In the genomic region with DNA sequence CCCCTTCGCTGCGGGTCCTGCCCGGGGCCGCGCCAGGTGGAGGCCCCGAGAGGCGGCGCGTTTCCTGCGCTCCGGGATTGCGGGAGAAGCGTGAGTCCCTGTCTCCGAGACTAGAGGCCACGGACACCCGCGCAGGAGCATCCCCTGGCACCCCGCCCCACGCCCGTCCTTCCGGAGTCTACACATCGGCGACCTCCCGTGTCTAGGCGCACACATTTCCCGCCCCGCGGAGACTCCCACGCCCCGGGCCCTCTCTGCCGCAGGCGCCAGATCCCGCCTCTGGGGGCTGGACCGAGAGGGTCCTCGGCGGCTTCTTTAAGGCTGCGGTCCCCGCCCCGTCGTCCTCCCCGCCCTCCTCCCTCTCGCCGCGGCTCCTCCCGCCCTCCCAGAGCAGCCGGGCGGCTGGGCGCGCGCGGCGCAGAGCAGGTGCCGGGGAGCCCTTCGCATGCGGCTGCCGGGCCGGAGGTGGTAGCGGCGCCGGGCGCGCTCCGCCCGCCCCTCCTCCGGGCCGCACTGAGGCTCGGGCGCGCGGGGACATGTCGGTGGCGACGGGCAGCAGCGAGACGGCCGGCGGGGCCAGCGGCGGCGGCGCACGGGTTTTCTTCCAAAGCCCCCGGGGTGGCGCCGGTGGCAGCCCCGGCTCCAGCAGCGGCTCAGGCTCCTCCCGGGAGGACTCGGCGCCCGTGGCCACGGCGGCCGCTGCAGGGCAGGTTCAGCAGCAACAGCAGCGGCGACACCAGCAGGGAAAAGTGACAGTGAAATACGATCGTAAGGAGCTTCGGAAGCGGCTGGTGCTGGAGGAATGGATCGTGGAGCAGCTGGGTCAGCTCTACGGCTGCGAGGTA, we compare ENCODE assay signal across 8 cellular contexts. TPM values are rescaled to one million over a fixed set of nuclear protein-coding genes. Genes with fewer than 3 reads are reported as not detected.
DNase-seq lines count a peak whose midpoint lies in the region; ATAC-seq, FAIRE-seq and TF ChIP-seq lines count a peak whose summit lies in the region.

A gene with protein sequence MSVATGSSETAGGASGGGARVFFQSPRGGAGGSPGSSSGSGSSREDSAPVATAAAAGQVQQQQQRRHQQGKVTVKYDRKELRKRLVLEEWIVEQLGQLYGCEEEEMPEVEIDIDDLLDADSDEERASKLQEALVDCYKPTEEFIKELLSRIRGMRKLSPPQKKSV (plus strand): TSS at position 388 of the 845 bp plus-strand sequence. CDS start 149 bp downstream, at position 537.

- peaks cover 47% of the 10 kb centered on the region for H3K4me1 ChIP-seq in DOHH2 (ENCODE audit: control insufficient read depth, low read length)

- no peaks in the 10 kb centered on the region for H3K36me3 Mint-ChIP-seq in activated T-helper 2 cell treated with anti-CD3 and anti-CD28 coated beads, Interferon-gamma antibody, Interleukin-2, Interleukin-4, amounts not matched to agents 10 μg/mL and 5 μg/mL and 100 μg/mL, durations not matched to agents 14 hours and 24 hours and 36 hours (ENCODE audit: low read depth)

- no peak for FAIRE-seq in GM19239 (lab: Jason Lieb, UNC)

- peak within 1 kb of the TSS; percentile 75 for H3K4me2 ChIP-seq in DOHH2 (ENCODE audit: low read length)

- no peak within 1 kb of the TSS for H3K27ac Mint-ChIP-seq in activated T-helper 2 cell treated with anti-CD3 and anti-CD28 coated beads, Interferon-gamma antibody, Interleukin-2, Interleukin-4, amounts not matched to agents 10 μg/mL and 5 μg/mL and 100 μg/mL, durations not matched to agents 14 hours and 24 hours and 36 hours

- ATAC-seq in HG03280 (IDR thresholded peaks at IDR 0.05; ENCODE audit: unreplicated experiment): no peak

- no peak for TF ChIP-seq CTCF in DOHH2 (IDR thresholded peaks at IDR 0.05; ENCODE audit: low read depth, low read length, poor library complexity, severe bottlenecking)

- H3K4me3 ChIP-seq in DOHH2 (ENCODE audit: low read length): peak within 1 kb of the TSS; percentile 68

- no peaks in the 10 kb centered on the region for H3K36me3 ChIP-seq in DOHH2 (ENCODE audit: control insufficient read depth, low read length)

- intact Hi-C loops in activated T-helper 2 cell treated with anti-CD3 and anti-CD28 coated beads, Interferon-gamma antibody, Interleukin-2, Interleukin-4, amounts not matched to agents 10 μg/mL and 5 μg/mL and 100 μg/mL, durations not matched to agents 14 hours and 24 hours and 36 hours (cut with micrococcal nuclease): loop anchor here (10.0 kb wide), 1 partner anchor 178 kb away; a partner anchor contains a TSS
- intact Hi-C loops in cardiac septum (cut with DNase I) (loop anchor here (2.0 to 5.0 kb wide), 4 partner anchors 34 to 184 kb away; no protein-coding TSS in a partner anchor), posterior cingulate gyrus (cut with DNase I) (loop anchor here (5.0 kb wide), 2 partner anchors 61 to 254 kb away; no protein-coding TSS in a partner anchor)

- H3K9me2 ChIP-seq in DOHH2 (replicated peaks; ENCODE audit: control insufficient read depth, low read length): no peaks in the 10 kb centered on the region

- peaks cover 5% of the 10 kb centered on the region; the same call in 1 of the 2 replicates for H4K20me1 ChIP-seq in DOHH2 (ENCODE audit: control insufficient read depth, insufficient read depth, low read depth, low read length)

- peak; percentile 34 for DNase-seq in NCI-H1105 (lab: John Stamatoyannopoulos, UW)
- DNase-seq in activated T-helper 2 cell treated with anti-CD3 and anti-CD28 coated beads, Interferon-gamma antibody, Interleukin-2, Interleukin-4, amounts not matched to agents 10 μg/mL and 5 μg/mL and 100 μg/mL, durations not matched to agents 14 hours and 24 hours and 36 hours (ENCODE audit: low spot score): no peak
- no peak for DNase-seq in cardiac septum (ENCODE audit: low spot score)
- DNase-seq in posterior cingulate gyrus: peak; percentile 26 to 95 (median 66)
- DNase-seq in activated effector memory CD4-positive, alpha-beta T cell treated with Interleukin-2 at 50 U/mL for 16 hours: no peak
- DNase-seq in GM19239 (ENCODE audit: insufficient read length, low spot score): no peak

- H3K9me3 Mint-ChIP-seq in activated T-helper 2 cell treated with anti-CD3 and anti-CD28 coated beads, Interferon-gamma antibody, Interleukin-2, Interleukin-4, amounts not matched to agents 10 μg/mL and 5 μg/mL and 100 μg/mL, durations not matched to agents 14 hours and 24 hours and 36 hours: peaks cover 2% of the 10 kb centered on the region

- H3K4me3 Mint-ChIP-seq in activated T-helper 2 cell treated with anti-CD3 and anti-CD28 coated beads, Interferon-gamma antibody, Interleukin-2, Interleukin-4, amounts not matched to agents 10 μg/mL and 5 μg/mL and 100 μg/mL, durations not matched to agents 14 hours and 24 hours and 36 hours (ENCODE audit: low read depth): peak within 1 kb of the TSS; percentile 62

- H3K27me3 ChIP-seq in DOHH2 (ENCODE audit: control insufficient read depth, low read length): peaks cover 42% of the 10 kb centered on the region

- H3K79me2 ChIP-seq in DOHH2 (ENCODE audit: control insufficient read depth, low read length): no peaks in the 10 kb centered on the region

- no peak within 1 kb of the TSS for H3K27ac ChIP-seq in DOHH2 (ENCODE audit: low read depth, low read length)

- H3K4me1 Mint-ChIP-seq in activated T-helper 2 cell treated with anti-CD3 and anti-CD28 coated beads, Interferon-gamma antibody, Interleukin-2, Interleukin-4, amounts not matched to agents 10 μg/mL and 5 μg/mL and 100 μg/mL, durations not matched to agents 14 hours and 24 hours and 36 hours (ENCODE audit: low read depth): peaks cover 11% of the 10 kb centered on the region

- H3K9me3 ChIP-seq in DOHH2 (ENCODE audit: control insufficient read depth, insufficient read depth, low read length): no peaks in the 10 kb centered on the region

- peaks cover 72% of the 10 kb centered on the region for H3K27me3 Mint-ChIP-seq in activated T-helper 2 cell treated with anti-CD3 and anti-CD28 coated beads, Interferon-gamma antibody, Interleukin-2, Interleukin-4, amounts not matched to agents 10 μg/mL and 5 μg/mL and 100 μg/mL, durations not matched to agents 14 hours and 24 hours and 36 hours (ENCODE audit: low read depth)

- H3F3A ChIP-seq in DOHH2 (ENCODE audit: control insufficient read depth, insufficient read depth): peaks cover 6% of the 10 kb centered on the region; the same call in 1 of the 2 replicates

RNA-seq across cellular contexts. Expression of the gene that starts here (rescaled TPM):
- total RNA-seq in activated T-helper 2 cell treated with anti-CD3 and anti-CD28 coated beads, Interferon-gamma antibody, Interleukin-2, Interleukin-4, amounts not matched to agents 10 μg/mL and 5 μg/mL and 100 μg/mL, durations not matched to agents 14 hours and 24 hours and 36 hours: 0.11 and 0.23 TPM in 2 replicates
- total RNA-seq in cardiac septum: 91.5 TPM

Comparison
In these comparisons a context has a peak if more than half of its experiments do, and no peak if none do; other contexts are left out.
1. RNA of the gene that starts here (total RNA-seq): 91.5 TPM in cardiac septum (single experiment); 0.11 to 0.23 TPM in activated T-helper 2 cell treated with anti-CD3 and anti-CD28 coated beads, Interferon-gamma antibody, Interleukin-2, Interleukin-4, amounts not matched to agents 10 μg/mL and 5 μg/mL and 100 μg/mL, durations not matched to agents 14 hours and 24 hours and 36 hours; every median in the first group is over 10 times any median in the second.
2. DNase-seq: peak in NCI-H1105 (single experiment) and posterior cingulate gyrus (10 of 10); none in activated T-helper 2 cell treated with anti-CD3 and anti-CD28 coated beads, Interferon-gamma antibody, Interleukin-2, Interleukin-4, amounts not matched to agents 10 μg/mL and 5 μg/mL and 100 μg/mL, durations not matched to agents 14 hours and 24 hours and 36 hours (single experiment), cardiac septum (single experiment), activated effector memory CD4-positive, alpha-beta T cell treated with Interleukin-2 at 50 U/mL for 16 hours (single experiment) and GM19239 (single experiment).